In genomic region chr3:191087391-191087790, GRCh38 we compare ENCODE assay signal across 22 cellular contexts.
"Had no signal": no experiment of that assay in that cellular context is flagged by ENCODE, and none has a peak within 500 bp of the region (broad histone marks: within the 10 kb centered on the region; RNA-seq: fewer than 3 reads in every experiment).

No MANE protein-coding gene starts in this region.

- H3K4me1 ChIP-seq: ascending aorta, esophagus muscularis mucosa, suprapubic skin, transverse colon, vagina had no signal

- DNase-seq: activated CD4-positive, alpha-beta memory T cell treated with anti-CD3 and anti-CD28 coated beads for 36 hours; activated CD4-positive, alpha-beta T cell treated with anti-CD3 and anti-CD28 coated beads for 4 hours; activated CD8-positive, alpha-beta memory T cell treated with anti-CD3 and anti-CD28 coated beads, Interleukin-2, amount 10 ng/mL, durations not matched to agents 7 days and 5 days; activated effector memory CD4-positive, alpha-beta T cell treated with Interleukin-2 at 50 U/mL for 16 hours; activated naive CD4-positive, alpha-beta T cell treated with anti-CD3 and anti-CD28 coated beads, Interleukin-2, amount 50 U/mL, for 16 hours; activated T-cell treated with anti-CD3 and anti-CD28 coated beads, Interleukin-2, amount 50 U/mL, for 1 hour; effector CD4-positive, alpha-beta T cell; hypothalamus; kidney; midbrain; nephron progenitor cell; occipital lobe; retina; stimulated activated CD4-positive, alpha-beta T cell treated with anti-CD3 and anti-CD28 coated beads, Interleukin-12 subunit alpha, Interleukin-12 subunit beta, amount 100 ng/mL, for 4 hours; stimulated activated CD4-positive, alpha-beta T cell treated with anti-CD3 and anti-CD28 coated beads, Interleukin-1b, Interleukin-23, amount 100 ng/mL, for 48 hours; transverse colon had no signal

- H3K4me3 ChIP-seq: ascending aorta, esophagus muscularis mucosa, suprapubic skin, transverse colon, vagina had no signal

- H3K27ac ChIP-seq: ascending aorta, esophagus muscularis mucosa, suprapubic skin, transverse colon, vagina had no signal

- H3K36me3 ChIP-seq: ascending aorta, esophagus muscularis mucosa, suprapubic skin, transverse colon, vagina had no signal

- H3K27me3 ChIP-seq: ascending aorta, esophagus muscularis mucosa, suprapubic skin, transverse colon, vagina had no signal

- H3K9me3 ChIP-seq: ascending aorta, esophagus muscularis mucosa, suprapubic skin, transverse colon, vagina had no signal

- ATAC-seq: activated CD8-positive, alpha-beta memory T cell treated with anti-CD3 and anti-CD28 coated beads, Interleukin-2, amount 10 ng/mL, durations not matched to agents 7 days and 5 days; left lobe of liver; WTC11 had no signal
